ENCODE assay signal across 5 cellular contexts in the genomic region with DNA sequence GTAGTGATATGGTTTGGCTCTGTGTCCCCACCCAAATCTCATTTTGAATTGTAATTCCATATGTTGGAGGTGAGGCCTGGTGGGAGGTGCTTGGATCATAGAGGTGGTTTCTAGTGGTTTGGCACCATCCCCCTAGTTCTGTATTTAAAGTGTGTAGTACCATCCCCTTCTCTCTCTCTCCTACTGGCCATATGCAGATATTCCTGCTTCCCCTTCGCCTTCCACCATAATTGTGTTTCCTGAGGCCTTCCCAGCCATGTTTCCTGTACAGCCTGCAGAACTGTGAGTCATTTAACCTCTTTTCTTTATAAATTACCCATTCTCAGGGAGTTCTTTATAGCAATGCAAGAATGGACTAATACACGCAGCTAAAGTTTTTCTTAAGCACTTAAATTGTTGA.
DNase-seq lines count a peak whose midpoint lies in the region; FAIRE-seq and TF ChIP-seq lines count a peak whose summit lies in the region.
"Not testable (repeated sequence)": the region's sequence is repeated elsewhere in the genome, so short reads cannot be mapped to it uniquely, and the experiment has no call there.

No MANE protein-coding gene starts in this region.

- POLR2A ChIA-PET in MCF 10A (lab: Yijun Ruan, JAX); endothelial cell of umbilical vein (lab: Charles Lee): not testable (repeated sequence)

- not testable (repeated sequence) for H3K27ac ChIP-seq in endothelial cell of umbilical vein (ENCODE audit: insufficient read depth, low read depth, low read length)

- intact Hi-C loops in MCF 10A (cut with micrococcal nuclease); endothelial cell of umbilical vein (cut with micrococcal nuclease): not testable (repeated sequence)

- H3K27me3 Mint-ChIP-seq in HFFc6 (ENCODE audit: insufficient read depth); MCF 10A (ENCODE audit: insufficient read depth, unreplicated experiment): not testable (repeated sequence)

- not testable (repeated sequence) for H3K9me3 Mint-ChIP-seq in HFFc6; MCF 10A (ENCODE audit: unreplicated experiment)

- H3K4me3 ChIP-seq in endothelial cell of umbilical vein (replicated peaks in 1 of 3; ENCODE audit: insufficient read depth in 1 of 3, low read depth in 1 of 3, low read length in 3 of 3), result not testable (repeated sequence)

- TF ChIP-seq CTCF in HFFc6 (IDR thresholded peaks at IDR 0.05); MCF 10A (IDR thresholded peaks at IDR 0.05; ENCODE audit: unreplicated experiment); endothelial cell of umbilical vein (IDR thresholded peaks at IDR 0.05; ENCODE audit: extremely low read depth in 1 of 2, insufficient read depth in 1 of 2, low read depth in 1 of 2, low read length in 2 of 2): not testable (repeated sequence)

- BruUV-seq in MCF 10A (replicated peaks; lab: Mats Ljungman, UMichigan); endothelial cell of umbilical vein (replicated peaks; lab: Mats Ljungman, UMichigan): not testable (repeated sequence)

- not testable (repeated sequence) for H3K36me3 Mint-ChIP-seq in HFFc6 (ENCODE audit: low read depth); MCF 10A (ENCODE audit: insufficient read depth, unreplicated experiment)

- not testable (repeated sequence) for H3K9me3 ChIP-seq in endothelial cell of umbilical vein (replicated peaks; ENCODE audit: control insufficient read depth, insufficient read depth, low read length)

- H3K4me3 Mint-ChIP-seq in HFFc6; MCF 10A (ENCODE audit: unreplicated experiment): not testable (repeated sequence)

- H3K79me2 ChIP-seq in endothelial cell of umbilical vein (ENCODE audit: control insufficient read depth, insufficient read depth, low read length), result not testable (repeated sequence)

- dilution Hi-C loops in endothelial cell of umbilical vein (cut with MboI; ENCODE audit: extremely low pct_ligation_motif_present, low sequenced_read_pairs), result not testable (repeated sequence)

- not testable (repeated sequence) for H3K36me3 ChIP-seq in endothelial cell of umbilical vein (ENCODE audit: control insufficient read depth in 2 of 2, extremely low read depth in 1 of 2, insufficient read depth in 2 of 2, low read length in 2 of 2)

- peaks cover 11% of the 10 kb centered on the region for H3K4me1 Mint-ChIP-seq in HFFc6 (ENCODE audit: low read depth)
- H3K4me1 Mint-ChIP-seq in MCF 10A (ENCODE audit: insufficient read depth, unreplicated experiment), result not testable (repeated sequence)

- CTCF ChIA-PET in MCF 10A (lab: Yijun Ruan, JAX); endothelial cell of umbilical vein (lab: Charles Lee): not testable (repeated sequence)

- H4K20me1 ChIP-seq in endothelial cell of umbilical vein (replicated peaks; ENCODE audit: control insufficient read depth, extremely low read depth, insufficient read depth, low read length), result not testable (repeated sequence)

- FAIRE-seq in endothelial cell of umbilical vein (lab: Jason Lieb, UNC), result peak; percentile 78

- H3K4me2 ChIP-seq in endothelial cell of umbilical vein (ENCODE audit: insufficient read depth, low read length), result not testable (repeated sequence)

- not testable (repeated sequence) for H2AFZ ChIP-seq in endothelial cell of umbilical vein (ENCODE audit: low read depth, low read length)

- not testable (repeated sequence) for DNase-seq in HFFc6; MCF 10A (ENCODE audit: unreplicated experiment)
- DNase-seq in M059J (ENCODE audit: low read depth), result peak; percentile 10
- DNase-seq in endothelial cell of umbilical vein (ENCODE audit: low read depth, low spot score), result peak; percentile 61
- DNase-seq in renal cortical epithelial cell (ENCODE audit: low read depth), result peak; percentile 10

- not testable (repeated sequence) for H3K4me1 ChIP-seq in endothelial cell of umbilical vein (ENCODE audit: control insufficient read depth, extremely low read depth, insufficient read depth, low read length)

- TF ChIP-seq POLR2A in endothelial cell of umbilical vein (IDR thresholded peaks at IDR 0.05; ENCODE audit: low read depth, low read length), result not testable (repeated sequence)

- H3K9me1 ChIP-seq in endothelial cell of umbilical vein (replicated peaks; ENCODE audit: control insufficient read depth, extremely low read depth, insufficient read depth, low read length), result not testable (repeated sequence)

- H3K27ac Mint-ChIP-seq in HFFc6 (peak overlapping the region; percentile 12; the same call in 1 of the 2 replicates), MCF 10A (ENCODE audit: low read depth, unreplicated experiment) (peak overlapping the region; percentile 31)

- not testable (repeated sequence) for H3K27me3 ChIP-seq in endothelial cell of umbilical vein (ENCODE audit: control insufficient read depth in 2 of 2, insufficient read depth in 2 of 2, low read length in 2 of 2)

- not testable (repeated sequence) for H3K9ac ChIP-seq in endothelial cell of umbilical vein (replicated peaks; ENCODE audit: extremely low read depth, insufficient read depth, low read length)
